ENCODE assay signal across 1 cellular context in genomic region chr11:130427581-130428211, GRCh38.
TF ChIP-seq lines count a peak whose summit lies in the region.

No MANE protein-coding gene starts in this region.

TF ChIP-seq in HepG2, 621 proteins besides CTCF, POLR2A, EP300 and RAD21 (continued from another document):
- no peak for TF ChIP-seq ATF5 (CRISPR knock-in tag; IDR thresholded peaks at IDR 0.05; ENCODE audit: low read depth)
